ENCODE assay signal across 8 cellular contexts in genomic region chr1:10733967-10734366, GRCh38.
DNase-seq lines count a peak whose midpoint lies in the region; ATAC-seq, FAIRE-seq and TF ChIP-seq lines count a peak whose summit lies in the region.
"Had no signal": no experiment of that assay in that cellular context is flagged by ENCODE, and none has a peak within 500 bp of the region (broad histone marks: within the 10 kb centered on the region; RNA-seq: fewer than 3 reads in every experiment).

No MANE protein-coding gene starts in this region.

- no peak overlapping the region for H3K4me3 ChIP-seq in HepG2 (replicated peaks in 1 of 3; ENCODE audit: insufficient read depth in 1 of 3, low read depth in 2 of 3, low read length in 3 of 3)

- CTCF ChIA-PET in HepG2 (lab: Yijun Ruan, JAX; ENCODE audit: low intra/inter-chr PET ratio, low total read pairs): no interaction called here

- H3K9me3 ChIP-seq in HepG2 (ENCODE audit: low read length): no peaks in the 10 kb centered on the region

- TF ChIP-seq EP300 in HepG2 (IDR thresholded peaks at IDR 0.05; ENCODE audit: low read depth in 2 of 2, low read length in 2 of 2) (no peak), HepG2 (CRISPR knock-in tag; IDR thresholded peaks at IDR 0.05; ENCODE audit: borderline replicate concordance) (no peak)

- no peak overlapping the region for H3K9ac ChIP-seq in HepG2 (ENCODE audit: insufficient read depth, low read depth, low read length)

- no peak for TF ChIP-seq POLR2A in HepG2 (IDR thresholded peaks at IDR 0.05; ENCODE audit: insufficient read depth in 1 of 2, low read depth in 2 of 2, low read length in 2 of 2)

- 40% methylated on average over 7 of the region's 8 CpGs for WGBS in HepG2 (ENCODE audit: low lambda C conversion rate)

- no peak overlapping the region for H2AFZ ChIP-seq in HepG2 (ENCODE audit: low read length)

- H4K20me1 ChIP-seq in HepG2 (ENCODE audit: insufficient read depth, low read length): no peaks in the 10 kb centered on the region

- no peaks in the 10 kb centered on the region for H3K36me3 ChIP-seq in HepG2 (replicated peaks in 1 of 2; ENCODE audit: control insufficient read depth in 1 of 2, insufficient read depth in 2 of 2, low read length in 2 of 2)

- BruUV-seq in HepG2 (replicated peaks; lab: Mats Ljungman, UMichigan): no TSS peak

- TF ChIP-seq RAD21 in HepG2 (CRISPR knock-in tag; IDR thresholded peaks at IDR 0.05): no peak

- no peaks in the 10 kb centered on the region for H3K79me2 ChIP-seq in HepG2 (ENCODE audit: insufficient read depth, low read length)

- peak; percentile 54 for ATAC-seq in GM19351 (IDR thresholded peaks at IDR 0.05; ENCODE audit: unreplicated experiment)
- ATAC-seq in HepG2: no peak

- peaks cover 3 to 23% of the 10 kb centered on the region in 2 experiments; a peak in 4 of 5 replicates for H3K27me3 ChIP-seq in HepG2 (ENCODE audit: control insufficient read depth in 1 of 2, insufficient read depth in 2 of 2, low read length in 2 of 2)

- intact Hi-C loops in HepG2 (cut with micrococcal nuclease; ENCODE audit: unreplicated experiment): no loop called here

- no peak overlapping the region for H3K27ac ChIP-seq in HepG2 (ENCODE audit: extremely low read length, insufficient read depth, low read length)

- peaks cover 12% of the 10 kb centered on the region; the same call in 1 of the 2 replicates for H3K4me1 ChIP-seq in HepG2 (ENCODE audit: insufficient read depth, low read length)

- POLR2A ChIA-PET in HepG2 (lab: Yijun Ruan, JAX): no interaction called here

- H3K4me2 ChIP-seq in HepG2 (ENCODE audit: low read depth, low read length): no peak overlapping the region

- FAIRE-seq in HepG2 (lab: Jason Lieb, UNC): no peak

- TF ChIP-seq CTCF in GM10266 (IDR thresholded peaks at IDR 0.05; ENCODE audit: control insufficient read depth, insufficient read depth, low read depth, missing control alignments): no peak
- no peak for TF ChIP-seq CTCF in HepG2 (CRISPR knock-in tag; IDR thresholded peaks at IDR 0.05)

- in situ Hi-C loops in HepG2 (cut with HindIII; ENCODE audit: extremely low pct_ligation_motif_present, low pct_unique_long_range_greater_than_20kb): no loop called here

- peak; percentile 89 for DNase-seq in GM10266 (ENCODE audit: extremely low spot score)
- peak; percentile 3 for DNase-seq in activated CD8-positive, alpha-beta memory T cell treated with anti-CD3 and anti-CD28 coated beads, Interleukin-2, amount 50 U/mL, for 24 hours (ENCODE audit: extremely low read depth)
- peak; percentile 40 to 53 for DNase-seq in stimulated activated CD4-positive, alpha-beta T cell treated with anti-CD3 and anti-CD28 coated beads, Interleukin-15, amount 100 ng/mL, for 48 hours (ENCODE audit: low read depth in 2 of 2)
- DNase-seq in foreskin melanocyte: no peak
- DNase-seq in GDM1 (lab: John Stamatoyannopoulos, UW): no peak
- no peak for DNase-seq in HepG2 (ENCODE audit: low spot score)
- DNase-seq: MV-4-11 had no signal

TF ChIP-seq in HepG2, 621 proteins besides CTCF, POLR2A, EP300 and RAD21:
- TF ChIP-seq TIGD3 (CRISPR knock-in tag; IDR thresholded peaks at IDR 0.05; ENCODE audit: borderline replicate concordance) (no peak), ZNF737 (CRISPR knock-in tag; IDR thresholded peaks at IDR 0.05; ENCODE audit: borderline replicate concordance) (no peak), ZNF614 (CRISPR knock-in tag; IDR thresholded peaks at IDR 0.05; ENCODE audit: borderline replicate concordance) (no peak), ZNF12 (CRISPR knock-in tag; IDR thresholded peaks at IDR 0.05) (no peak), ZNF274 (CRISPR knock-in tag; IDR thresholded peaks at IDR 0.05) (no peak), GPN1 (CRISPR knock-in tag; IDR thresholded peaks at IDR 0.05; ENCODE audit: borderline replicate concordance) (no peak), ZNF264 (CRISPR knock-in tag; IDR thresholded peaks at IDR 0.05) (no peak), RAD51 (IDR thresholded peaks at IDR 0.05; ENCODE audit: borderline replicate concordance) (no peak)
- TF ChIP-seq, protein P1, sequence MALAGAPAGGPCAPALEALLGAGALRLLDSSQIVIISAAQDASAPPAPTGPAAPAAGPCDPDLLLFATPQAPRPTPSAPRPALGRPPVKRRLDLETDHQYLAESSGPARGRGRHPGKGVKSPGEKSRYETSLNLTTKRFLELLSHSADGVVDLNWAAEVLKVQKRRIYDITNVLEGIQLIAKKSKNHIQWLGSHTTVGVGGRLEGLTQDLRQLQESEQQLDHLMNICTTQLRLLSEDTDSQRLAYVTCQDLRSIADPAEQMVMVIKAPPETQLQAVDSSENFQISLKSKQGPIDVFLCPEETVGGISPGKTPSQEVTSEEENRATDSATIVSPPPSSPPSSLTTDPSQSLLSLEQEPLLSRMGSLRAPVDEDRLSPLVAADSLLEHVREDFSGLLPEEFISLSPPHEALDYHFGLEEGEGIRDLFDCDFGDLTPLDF (CRISPR knock-in tag; IDR thresholded peaks at IDR 0.05): no peak
TF ChIP-seq in HepG2: peak in this region for 0.

Comparison
In these comparisons a context has a peak if more than half of its experiments do, and no peak if none do; other contexts are left out.
1. DNase-seq: peak in GM10266 (single experiment), activated CD8-positive, alpha-beta memory T cell treated with anti-CD3 and anti-CD28 coated beads, Interleukin-2, amount 50 U/mL, for 24 hours (single experiment) and stimulated activated CD4-positive, alpha-beta T cell treated with anti-CD3 and anti-CD28 coated beads, Interleukin-15, amount 100 ng/mL, for 48 hours (2 of 2); none in foreskin melanocyte (single experiment), GDM1 (single experiment) and HepG2 (single experiment).